In genomic region chr6:157629220-157629619, GRCh38 we compare ENCODE assay signal across 21 cellular contexts.
DNase-seq lines count a peak whose midpoint lies in the region; TF ChIP-seq lines count a peak whose summit lies in the region.
"Had no signal": no experiment of that assay in that cellular context is flagged by ENCODE, and none has a peak within 500 bp of the region (broad histone marks: within the 10 kb centered on the region; RNA-seq: fewer than 3 reads in every experiment).

No MANE protein-coding gene starts in this region.

- no peak overlapping the region for H4K5ac ChIP-seq in H9 (ENCODE audit: insufficient read length, low read depth, low read length)

- H2BK15ac ChIP-seq in H9 (ENCODE audit: low read depth, low read length): no peak overlapping the region

- H3K4me1 ChIP-seq in H9 (ENCODE audit: insufficient read depth, low read length): peaks cover 8% of the 10 kb centered on the region; the same call in 1 of the 2 replicates
- H3K4me1 ChIP-seq: A549, pancreas, SJSA1 had no signal

- no peak overlapping the region for H3K4me3 Mint-ChIP-seq in chondrocyte (ENCODE audit: unreplicated experiment)
- no peak overlapping the region for H3K4me3 Mint-ChIP-seq in H9
- H3K4me3 Mint-ChIP-seq: activated CD4-positive, alpha-beta memory T cell treated with anti-CD3 and anti-CD28 coated beads for 36 hours; activated T-cell treated with anti-CD3 and anti-CD28 coated beads, Interleukin-2, amount 50 U/mL, for 72 hours; CD8-positive, alpha-beta memory T cell; dendritic cell treated with granulocyte-macrophage colony-stimulating factor and Interleukin-4, amounts not matched to agents 40 ng/mL and 50 ng/mL, for 4 days; stimulated activated naive B cell treated with anti-CD40 and anti-IgM and Interleukin-4, amounts not matched to agents 10 μg/mL and 1 μg/mL and 100 μg/mL, for 72 hours had no signal

- no peak overlapping the region for H2BK20ac ChIP-seq in H9 (ENCODE audit: low read depth, low read length, poor library complexity, severe bottlenecking)

- no peak overlapping the region for H3T11ph ChIP-seq in H9 (ENCODE audit: low read length)

- H3K23ac ChIP-seq in H9 (ENCODE audit: insufficient read length, low read depth, low read length): no peak overlapping the region

- no peak overlapping the region for H3K14ac ChIP-seq in H9 (ENCODE audit: insufficient read depth, low read length)

- H3K9me3 ChIP-seq in H9 (ENCODE audit: control insufficient read depth, low read depth, low read length): no peaks in the 10 kb centered on the region
- H3K9me3 ChIP-seq: A549, pancreas, SJSA1 had no signal

- H3K9ac ChIP-seq in H9 (ENCODE audit: extremely low read depth, insufficient read length, low read length): no peak overlapping the region
- H3K9ac ChIP-seq: KMS-11 had no signal

- H3K4me2 ChIP-seq in H9 (ENCODE audit: insufficient read depth, insufficient read length, low read length): no peak overlapping the region
- H3K4me2 ChIP-seq: A549, KMS-11 had no signal

- no peak overlapping the region for H3K27ac ChIP-seq in H9 (ENCODE audit: insufficient read length, low read depth, low read length)
- H3K27ac ChIP-seq: A549, KMS-11, pancreas, SJSA1 had no signal

- H4K91ac ChIP-seq in H9 (ENCODE audit: insufficient read length, low read depth, low read length): no peak overlapping the region

- TF ChIP-seq CTCF in chondrocyte (IDR thresholded peaks at IDR 0.05) (no peak), H9 (conservative IDR thresholded peaks at IDR 0.05) (no peak)

- DNase-seq in activated effector memory CD4-positive, alpha-beta T cell treated with anti-CD3 and anti-CD28 coated beads, Interleukin-2, amount 50 U/mL, for 16 hours: peak; percentile 30
- no peak for DNase-seq in activated effector memory CD4-positive, alpha-beta T cell treated with Interleukin-2 at 50 U/mL for 16 hours
- DNase-seq in NCI-H526 (lab: John Stamatoyannopoulos, UW): peak; percentile 69 to 75
- no peak for DNase-seq in chondrocyte (ENCODE audit: low spot score)
- DNase-seq in posterior vena cava (ENCODE audit: low spot score): peak; percentile 60
- no peak for DNase-seq in HT-29 (ENCODE audit: low spot score)
- no peak for DNase-seq in H9
- no peak for DNase-seq in T1000 (lab: John Stamatoyannopoulos, UW)
- DNase-seq: activated CD4-positive, alpha-beta memory T cell treated with anti-CD3 and anti-CD28 coated beads for 36 hours; activated T-cell treated with anti-CD3 and anti-CD28 coated beads, Interleukin-2, amount 50 U/mL, for 72 hours; amygdala; CD8-positive, alpha-beta memory T cell; erythroblast; NCI-H1436 treated with DMSO at 0.1 percent for 48 hours; pancreas; small intestine; stimulated activated naive B cell treated with anti-CD40 and anti-IgM and Interleukin-4, amounts not matched to agents 10 μg/mL and 1 μg/mL and 100 μg/mL, for 72 hours had no signal

- no peak overlapping the region for H2BK120ac ChIP-seq in H9 (ENCODE audit: low read depth, low read length, poor library complexity, severe bottlenecking)

- H2BK12ac ChIP-seq in H9 (ENCODE audit: insufficient read length, low read depth, low read length): no peak overlapping the region

- no peaks in the 10 kb centered on the region for H4K20me1 ChIP-seq in H9 (ENCODE audit: control insufficient read depth, insufficient read depth, insufficient read length)

- no peaks in the 10 kb centered on the region for H3K27me3 ChIP-seq in H9 (ENCODE audit: insufficient read depth, low read length)
- H3K27me3 ChIP-seq: pancreas, SJSA1 had no signal

- H2AK5ac ChIP-seq in H9 (ENCODE audit: insufficient read length, low read length): no peak overlapping the region

- no peak overlapping the region for H3K18ac ChIP-seq in H9 (ENCODE audit: insufficient read length, low read depth, low read length)

- no CpG with 5 or more reads among the region's 10 CpGs for WGBS in H9 (ENCODE audit: extremely low coverage, insufficient read length, low lambda C conversion rate)

- no peaks in the 10 kb centered on the region for H3K36me3 Mint-ChIP-seq in chondrocyte (ENCODE audit: low read depth)
- H3K36me3 Mint-ChIP-seq in H9 (ENCODE audit: insufficient read depth in 1 of 3, low read depth in 3 of 3): no peaks in the 10 kb centered on the region
- H3K36me3 Mint-ChIP-seq: activated CD4-positive, alpha-beta memory T cell treated with anti-CD3 and anti-CD28 coated beads for 36 hours had no signal

- no peaks in the 10 kb centered on the region for H3K79me2 ChIP-seq in H9 (ENCODE audit: insufficient read depth, low read length)

- H2AFZ ChIP-seq in H9 (ENCODE audit: low read length): no peak overlapping the region

- H3K27ac Mint-ChIP-seq in chondrocyte (ENCODE audit: unreplicated experiment): peak overlapping the region; percentile 82
- no peak overlapping the region for H3K27ac Mint-ChIP-seq in H9
- H3K27ac Mint-ChIP-seq: activated CD4-positive, alpha-beta memory T cell treated with anti-CD3 and anti-CD28 coated beads for 36 hours; activated T-cell treated with anti-CD3 and anti-CD28 coated beads, Interleukin-2, amount 50 U/mL, for 72 hours; CD8-positive, alpha-beta memory T cell; dendritic cell treated with granulocyte-macrophage colony-stimulating factor and Interleukin-4, amounts not matched to agents 40 ng/mL and 50 ng/mL, for 4 days; stimulated activated naive B cell treated with anti-CD40 and anti-IgM and Interleukin-4, amounts not matched to agents 10 μg/mL and 1 μg/mL and 100 μg/mL, for 72 hours had no signal

- H2BK5ac ChIP-seq in H9 (ENCODE audit: insufficient read length, low read length): no peak overlapping the region

- peaks cover 11% of the 10 kb centered on the region for H3K4me1 Mint-ChIP-seq in chondrocyte (ENCODE audit: low read depth)
- H3K4me1 Mint-ChIP-seq in H9: peaks cover 24 to 31% of the 10 kb centered on the region in 2 experiments
- H3K4me1 Mint-ChIP-seq: CD8-positive, alpha-beta memory T cell had no signal

- no peaks in the 10 kb centered on the region for H3K23me2 ChIP-seq in H9 (ENCODE audit: insufficient read length, low read depth, low read length, poor library complexity, severe bottlenecking)

- intact Hi-C loops in posterior vena cava (cut with DNase I): loop anchor here in 1 of 2 donors (5.0 kb wide), 1 partner anchor 128 kb away; no protein-coding TSS in a partner anchor

- no peaks in the 10 kb centered on the region for H3K79me1 ChIP-seq in H9 (ENCODE audit: insufficient read depth, low read depth, low read length, poor library complexity, severe bottlenecking)

- H3K9me3 Mint-ChIP-seq in chondrocyte (ENCODE audit: low read depth) (no peaks in the 10 kb centered on the region), H9 (no peaks in the 10 kb centered on the region)
- H3K9me3 Mint-ChIP-seq: activated CD4-positive, alpha-beta memory T cell treated with anti-CD3 and anti-CD28 coated beads for 36 hours; activated T-cell treated with anti-CD3 and anti-CD28 coated beads, Interleukin-2, amount 50 U/mL, for 72 hours; CD8-positive, alpha-beta memory T cell; dendritic cell treated with granulocyte-macrophage colony-stimulating factor and Interleukin-4, amounts not matched to agents 40 ng/mL and 50 ng/mL, for 4 days; stimulated activated naive B cell treated with anti-CD40 and anti-IgM and Interleukin-4, amounts not matched to agents 10 μg/mL and 1 μg/mL and 100 μg/mL, for 72 hours had no signal

- H3K27me3 Mint-ChIP-seq in chondrocyte (ENCODE audit: low read depth) (no peaks in the 10 kb centered on the region), H9 (ENCODE audit: low read depth) (no peaks in the 10 kb centered on the region; the same call in 1 of the 2 replicates)
- H3K27me3 Mint-ChIP-seq: activated CD4-positive, alpha-beta memory T cell treated with anti-CD3 and anti-CD28 coated beads for 36 hours; dendritic cell treated with granulocyte-macrophage colony-stimulating factor and Interleukin-4, amounts not matched to agents 40 ng/mL and 50 ng/mL, for 4 days; stimulated activated naive B cell treated with anti-CD40 and anti-IgM and Interleukin-4, amounts not matched to agents 10 μg/mL and 1 μg/mL and 100 μg/mL, for 72 hours had no signal

- no peak overlapping the region for H3K4ac ChIP-seq in H9 (ENCODE audit: low read depth, low read length)

- H4K8ac ChIP-seq in H9 (replicated peaks; ENCODE audit: insufficient read length, low read depth, low read length): no peak overlapping the region

- no peak overlapping the region for H3K56ac ChIP-seq in H9 (ENCODE audit: insufficient read length, low read depth, low read length)

Comparison
In these comparisons a context has a peak if more than half of its experiments do, and no peak if none do; other contexts are left out.
1. DNase-seq: peak in activated effector memory CD4-positive, alpha-beta T cell treated with anti-CD3 and anti-CD28 coated beads, Interleukin-2, amount 50 U/mL, for 16 hours (single experiment), NCI-H526 (2 of 2) and posterior vena cava (single experiment); none in activated effector memory CD4-positive, alpha-beta T cell treated with Interleukin-2 at 50 U/mL for 16 hours (single experiment), chondrocyte (single experiment), HT-29 (single experiment), H9 (single experiment) and T1000 (single experiment).